2 cellular contexts compared by ENCODE assay signal in the genomic region with DNA sequence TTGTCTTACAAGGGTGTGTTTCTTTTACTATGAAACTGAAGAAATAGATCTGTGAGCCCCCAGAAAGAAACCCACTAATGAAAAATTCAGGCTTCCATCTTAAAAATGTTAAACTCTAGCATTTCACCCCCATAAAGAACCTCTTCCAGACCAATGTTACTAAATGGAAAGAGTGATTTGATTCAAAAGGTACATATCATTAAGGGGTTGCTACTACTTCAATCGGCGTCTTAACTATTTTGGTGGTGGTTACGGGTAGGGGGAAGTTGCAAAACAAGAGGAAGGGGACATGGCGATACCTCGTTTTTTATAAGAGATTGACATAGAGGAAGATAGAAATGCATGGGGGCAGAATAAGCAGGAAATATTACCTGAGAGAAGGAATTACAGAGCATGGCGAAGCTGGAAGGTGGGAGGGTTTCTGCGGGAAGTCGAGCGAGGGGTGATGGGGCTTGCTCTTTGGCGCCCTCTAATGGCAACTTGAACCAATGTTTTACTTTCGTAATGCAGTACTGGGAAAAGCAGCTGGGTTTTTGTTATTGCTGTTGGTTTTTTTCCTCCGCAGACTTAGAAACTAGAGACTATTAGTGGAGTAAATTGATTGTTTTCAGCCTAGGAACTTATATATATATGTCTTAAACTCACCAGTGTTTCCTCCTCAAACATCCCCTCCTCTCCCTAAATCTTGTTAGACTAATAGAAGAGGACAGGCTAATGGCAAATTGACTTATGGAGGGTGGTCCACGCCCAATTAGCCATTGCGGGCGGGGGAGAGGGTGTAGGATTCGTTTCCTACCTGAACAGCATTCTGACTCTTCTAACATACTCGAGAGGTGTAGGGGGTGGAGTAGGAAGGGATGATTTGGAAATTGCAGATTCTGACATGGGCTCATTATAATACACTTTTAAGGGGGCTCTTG.
TF ChIP-seq lines count a peak whose summit lies in the region.

No MANE protein-coding gene starts in this region.

TF ChIP-seq in HEK293, 187 proteins besides CTCF, POLR2A, EP300 and RAD21:
- TF ChIP-seq PRDM1 (tag by site-specific recombination; IDR thresholded peaks at IDR 0.05): peak; percentile 11; the same call in 1 of the 2 replicates
- no peak for TF ChIP-seq BCL11A (tag by site-specific recombination; IDR thresholded peaks at IDR 0.05; ENCODE audit: low read depth)
- peak; percentile 20; the same call in 1 of the 2 replicates for TF ChIP-seq ZEB2 (tag by site-specific recombination; IDR thresholded peaks at IDR 0.05)
- 0 out of 2 replicates have a peak, but pooled peaks have one; percentile 59 for TF ChIP-seq ZNF660 (tag by site-specific recombination; IDR thresholded peaks at IDR 0.05)
- peak; percentile 99 for TF ChIP-seq ZNF561 (tag by site-specific recombination; IDR thresholded peaks at IDR 0.05; ENCODE audit: borderline replicate concordance)
- no peak for TF ChIP-seq ZNF175 (tag by site-specific recombination; IDR thresholded peaks at IDR 0.05)
- TF ChIP-seq ZNF610 (tag by site-specific recombination; IDR thresholded peaks at IDR 0.05; ENCODE audit: borderline replicate concordance): 0 out of 2 replicates have a peak, but pooled peaks have one; percentile 25
- TF ChIP-seq ZNF654 (tag by site-specific recombination; IDR thresholded peaks at IDR 0.05; ENCODE audit: low read depth): peak; percentile 71
- peak; percentile 32; the same call in 1 of the 2 replicates for TF ChIP-seq SP7 (tag by site-specific recombination; IDR thresholded peaks at IDR 0.05)
TF ChIP-seq in HEK293: peak in this region for 7.

TF ChIP-seq in K562, 482 proteins besides CTCF, POLR2A, EP300 and RAD21:
- TF ChIP-seq ZNF165 (CRISPR knock-in tag; IDR thresholded peaks at IDR 0.05; ENCODE audit: borderline replicate concordance) (no peak), RFX1 (IDR thresholded peaks at IDR 0.05) (no peak), SMC3 (conservative IDR thresholded peaks at IDR 0.05; ENCODE audit: insufficient read depth, low read depth, low read length) (0 out of 2 replicates have a peak, but pooled peaks have one; percentile 31), CEBPG (CRISPR knock-in tag; IDR thresholded peaks at IDR 0.05) (no peak), CEBPG (tag; conservative IDR thresholded peaks at IDR 0.05 in 1 of 2, IDR thresholded peaks at IDR 0.05 in 1 of 2) (no peak), CBX3 (IDR thresholded peaks at IDR 0.05; ENCODE audit: borderline replicate concordance in 1 of 2, low read length in 2 of 2) (0 out of 3 replicates have a peak, but pooled peaks of 1 of the 2 experiments have one; percentile 18), FOXJ2 (tag; IDR thresholded peaks at IDR 0.05) (no peak)
